In genomic region chr17:67293251-67294203, GRCh38 we compare ENCODE assay signal across 1 cellular context.
A peak's percentile ranks its signal among the peaks of the same experiment; 100 is the strongest.
TF ChIP-seq lines count a peak whose summit lies in the region.

No MANE protein-coding gene starts in this region.

TF ChIP-seq in HepG2, 621 proteins besides CTCF, POLR2A, EP300 and RAD21 (continued from another document and continues in another):
- TF ChIP-seq DZIP1 (CRISPR knock-in tag; IDR thresholded peaks at IDR 0.05): no peak
- no peak for TF ChIP-seq ZNF251 (CRISPR knock-in tag; IDR thresholded peaks at IDR 0.05)
- TF ChIP-seq HBP1 (CRISPR knock-in tag; IDR thresholded peaks at IDR 0.05; ENCODE audit: low read depth): no peak
- TF ChIP-seq, protein P1, sequence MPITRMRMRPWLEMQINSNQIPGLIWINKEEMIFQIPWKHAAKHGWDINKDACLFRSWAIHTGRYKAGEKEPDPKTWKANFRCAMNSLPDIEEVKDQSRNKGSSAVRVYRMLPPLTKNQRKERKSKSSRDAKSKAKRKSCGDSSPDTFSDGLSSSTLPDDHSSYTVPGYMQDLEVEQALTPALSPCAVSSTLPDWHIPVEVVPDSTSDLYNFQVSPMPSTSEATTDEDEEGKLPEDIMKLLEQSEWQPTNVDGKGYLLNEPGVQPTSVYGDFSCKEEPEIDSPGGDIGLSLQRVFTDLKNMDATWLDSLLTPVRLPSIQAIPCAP (CRISPR knock-in tag; IDR thresholded peaks at IDR 0.05; ENCODE audit: low read depth): no peak
- TF ChIP-seq ZNF335 (CRISPR knock-in tag; IDR thresholded peaks at IDR 0.05): peak; percentile 71; the same call in 1 of the 2 replicates
- TF ChIP-seq, protein P2, sequence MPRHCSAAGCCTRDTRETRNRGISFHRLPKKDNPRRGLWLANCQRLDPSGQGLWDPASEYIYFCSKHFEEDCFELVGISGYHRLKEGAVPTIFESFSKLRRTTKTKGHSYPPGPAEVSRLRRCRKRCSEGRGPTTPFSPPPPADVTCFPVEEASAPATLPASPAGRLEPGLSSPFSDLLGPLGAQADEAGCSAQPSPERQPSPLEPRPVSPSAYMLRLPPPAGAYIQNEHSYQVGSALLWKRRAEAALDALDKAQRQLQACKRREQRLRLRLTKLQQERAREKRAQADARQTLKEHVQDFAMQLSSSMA (CRISPR knock-in tag; IDR thresholded peaks at IDR 0.05): no peak
- TF ChIP-seq FOXA1 (IDR thresholded peaks at IDR 0.05): no peak
- TF ChIP-seq FOXA1 (CRISPR knock-in tag; IDR thresholded peaks at IDR 0.05): no peak
- TF ChIP-seq PLRG1 (conservative IDR thresholded peaks at IDR 0.05): no peak
- TF ChIP-seq RFXAP (CRISPR knock-in tag; IDR thresholded peaks at IDR 0.05; ENCODE audit: borderline replicate concordance): no peak
- TF ChIP-seq SP5 (CRISPR knock-in tag; IDR thresholded peaks at IDR 0.05; ENCODE audit: borderline replicate concordance, low read depth): no peak; the same call in 1 of the 2 replicates
- peak; percentile 37; the same call in 1 of the 2 replicates for TF ChIP-seq GFI1 (CRISPR knock-in tag; IDR thresholded peaks at IDR 0.05; ENCODE audit: borderline replicate concordance)
- no peak for TF ChIP-seq ZSCAN25 (CRISPR knock-in tag; IDR thresholded peaks at IDR 0.05)
- TF ChIP-seq, protein P3, sequence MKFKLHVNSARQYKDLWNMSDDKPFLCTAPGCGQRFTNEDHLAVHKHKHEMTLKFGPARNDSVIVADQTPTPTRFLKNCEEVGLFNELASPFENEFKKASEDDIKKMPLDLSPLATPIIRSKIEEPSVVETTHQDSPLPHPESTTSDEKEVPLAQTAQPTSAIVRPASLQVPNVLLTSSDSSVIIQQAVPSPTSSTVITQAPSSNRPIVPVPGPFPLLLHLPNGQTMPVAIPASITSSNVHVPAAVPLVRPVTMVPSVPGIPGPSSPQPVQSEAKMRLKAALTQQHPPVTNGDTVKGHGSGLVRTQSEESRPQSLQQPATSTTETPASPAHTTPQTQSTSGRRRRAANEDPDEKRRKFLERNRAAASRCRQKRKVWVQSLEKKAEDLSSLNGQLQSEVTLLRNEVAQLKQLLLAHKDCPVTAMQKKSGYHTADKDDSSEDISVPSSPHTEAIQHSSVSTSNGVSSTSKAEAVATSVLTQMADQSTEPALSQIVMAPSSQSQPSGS (CRISPR knock-in tag; IDR thresholded peaks at IDR 0.05): no peak
- TF ChIP-seq TEAD2 (CRISPR knock-in tag; IDR thresholded peaks at IDR 0.05): no peak
- TF ChIP-seq ATF3 (CRISPR knock-in tag; IDR thresholded peaks at IDR 0.05): no peak
- no peak for TF ChIP-seq ATF7 (IDR thresholded peaks at IDR 0.05)
- TF ChIP-seq ATF7 (CRISPR knock-in tag; IDR thresholded peaks at IDR 0.05): no peak
- 0 out of 2 replicates have a peak, but pooled peaks have one; percentile 22 for TF ChIP-seq YEATS2 (CRISPR knock-in tag; IDR thresholded peaks at IDR 0.05; ENCODE audit: borderline replicate concordance)
- TF ChIP-seq TSC22D2 (CRISPR knock-in tag; IDR thresholded peaks at IDR 0.05; ENCODE audit: borderline replicate concordance): 0 out of 2 replicates have a peak, but pooled peaks have one; percentile 56
- TF ChIP-seq RORA (CRISPR knock-in tag; IDR thresholded peaks at IDR 0.05): no peak
- TF ChIP-seq ZSCAN20 (CRISPR knock-in tag; IDR thresholded peaks at IDR 0.05; ENCODE audit: borderline replicate concordance): no peak
- TF ChIP-seq MEIS2 (CRISPR knock-in tag; IDR thresholded peaks at IDR 0.05): no peak
- TF ChIP-seq, protein P4, sequence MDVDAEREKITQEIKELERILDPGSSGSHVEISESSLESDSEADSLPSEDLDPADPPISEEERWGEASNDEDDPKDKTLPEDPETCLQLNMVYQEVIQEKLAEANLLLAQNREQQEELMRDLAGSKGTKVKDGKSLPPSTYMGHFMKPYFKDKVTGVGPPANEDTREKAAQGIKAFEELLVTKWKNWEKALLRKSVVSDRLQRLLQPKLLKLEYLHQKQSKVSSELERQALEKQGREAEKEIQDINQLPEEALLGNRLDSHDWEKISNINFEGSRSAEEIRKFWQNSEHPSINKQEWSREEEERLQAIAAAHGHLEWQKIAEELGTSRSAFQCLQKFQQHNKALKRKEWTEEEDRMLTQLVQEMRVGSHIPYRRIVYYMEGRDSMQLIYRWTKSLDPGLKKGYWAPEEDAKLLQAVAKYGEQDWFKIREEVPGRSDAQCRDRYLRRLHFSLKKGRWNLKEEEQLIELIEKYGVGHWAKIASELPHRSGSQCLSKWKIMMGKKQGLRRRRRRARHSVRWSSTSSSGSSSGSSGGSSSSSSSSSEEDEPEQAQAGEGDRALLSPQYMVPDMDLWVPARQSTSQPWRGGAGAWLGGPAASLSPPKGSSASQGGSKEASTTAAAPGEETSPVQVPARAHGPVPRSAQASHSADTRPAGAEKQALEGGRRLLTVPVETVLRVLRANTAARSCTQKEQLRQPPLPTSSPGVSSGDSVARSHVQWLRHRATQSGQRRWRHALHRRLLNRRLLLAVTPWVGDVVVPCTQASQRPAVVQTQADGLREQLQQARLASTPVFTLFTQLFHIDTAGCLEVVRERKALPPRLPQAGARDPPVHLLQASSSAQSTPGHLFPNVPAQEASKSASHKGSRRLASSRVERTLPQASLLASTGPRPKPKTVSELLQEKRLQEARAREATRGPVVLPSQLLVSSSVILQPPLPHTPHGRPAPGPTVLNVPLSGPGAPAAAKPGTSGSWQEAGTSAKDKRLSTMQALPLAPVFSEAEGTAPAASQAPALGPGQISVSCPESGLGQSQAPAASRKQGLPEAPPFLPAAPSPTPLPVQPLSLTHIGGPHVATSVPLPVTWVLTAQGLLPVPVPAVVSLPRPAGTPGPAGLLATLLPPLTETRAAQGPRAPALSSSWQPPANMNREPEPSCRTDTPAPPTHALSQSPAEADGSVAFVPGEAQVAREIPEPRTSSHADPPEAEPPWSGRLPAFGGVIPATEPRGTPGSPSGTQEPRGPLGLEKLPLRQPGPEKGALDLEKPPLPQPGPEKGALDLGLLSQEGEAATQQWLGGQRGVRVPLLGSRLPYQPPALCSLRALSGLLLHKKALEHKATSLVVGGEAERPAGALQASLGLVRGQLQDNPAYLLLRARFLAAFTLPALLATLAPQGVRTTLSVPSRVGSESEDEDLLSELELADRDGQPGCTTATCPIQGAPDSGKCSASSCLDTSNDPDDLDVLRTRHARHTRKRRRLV (CRISPR knock-in tag; IDR thresholded peaks at IDR 0.05): no peak
- TF ChIP-seq, protein P5, sequence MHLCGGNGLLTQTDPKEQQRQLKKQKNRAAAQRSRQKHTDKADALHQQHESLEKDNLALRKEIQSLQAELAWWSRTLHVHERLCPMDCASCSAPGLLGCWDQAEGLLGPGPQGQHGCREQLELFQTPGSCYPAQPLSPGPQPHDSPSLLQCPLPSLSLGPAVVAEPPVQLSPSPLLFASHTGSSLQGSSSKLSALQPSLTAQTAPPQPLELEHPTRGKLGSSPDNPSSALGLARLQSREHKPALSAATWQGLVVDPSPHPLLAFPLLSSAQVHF (CRISPR knock-in tag; IDR thresholded peaks at IDR 0.05): no peak
- no peak for TF ChIP-seq MYC (CRISPR knock-in tag; IDR thresholded peaks at IDR 0.05; ENCODE audit: borderline replicate concordance)
- no peak for TF ChIP-seq PHB2 (IDR thresholded peaks at IDR 0.05; ENCODE audit: partially characterized antibody)
- TF ChIP-seq ZNF709 (CRISPR knock-in tag; IDR thresholded peaks at IDR 0.05): no peak
- TF ChIP-seq ZNF530 (CRISPR knock-in tag; IDR thresholded peaks at IDR 0.05; ENCODE audit: low read depth): no peak
- peak; percentile 57; the same call in 1 of the 2 replicates for TF ChIP-seq ELF1 (CRISPR knock-in tag; IDR thresholded peaks at IDR 0.05)
- no peak for TF ChIP-seq FOXM1 (CRISPR knock-in tag; IDR thresholded peaks at IDR 0.05)
- TF ChIP-seq, protein P6, sequence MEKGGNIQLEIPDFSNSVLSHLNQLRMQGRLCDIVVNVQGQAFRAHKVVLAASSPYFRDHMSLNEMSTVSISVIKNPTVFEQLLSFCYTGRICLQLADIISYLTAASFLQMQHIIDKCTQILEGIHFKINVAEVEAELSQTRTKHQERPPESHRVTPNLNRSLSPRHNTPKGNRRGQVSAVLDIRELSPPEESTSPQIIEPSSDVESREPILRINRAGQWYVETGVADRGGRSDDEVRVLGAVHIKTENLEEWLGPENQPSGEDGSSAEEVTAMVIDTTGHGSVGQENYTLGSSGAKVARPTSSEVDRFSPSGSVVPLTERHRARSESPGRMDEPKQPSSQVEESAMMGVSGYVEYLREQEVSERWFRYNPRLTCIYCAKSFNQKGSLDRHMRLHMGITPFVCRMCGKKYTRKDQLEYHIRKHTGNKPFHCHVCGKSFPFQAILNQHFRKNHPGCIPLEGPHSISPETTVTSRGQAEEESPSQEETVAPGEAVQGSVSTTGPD (CRISPR knock-in tag; IDR thresholded peaks at IDR 0.05): no peak
- 0 out of 2 replicates have a peak, but pooled peaks have one; percentile 54 for TF ChIP-seq HES4 (CRISPR knock-in tag; IDR thresholded peaks at IDR 0.05; ENCODE audit: borderline replicate concordance)
- no peak for TF ChIP-seq ESRRA (CRISPR knock-in tag; IDR thresholded peaks at IDR 0.05; ENCODE audit: low read depth)
- no peak; the same call in 1 of the 2 replicates for TF ChIP-seq ZSCAN9 (CRISPR knock-in tag; IDR thresholded peaks at IDR 0.05; ENCODE audit: borderline replicate concordance)
- TF ChIP-seq, protein P7, sequence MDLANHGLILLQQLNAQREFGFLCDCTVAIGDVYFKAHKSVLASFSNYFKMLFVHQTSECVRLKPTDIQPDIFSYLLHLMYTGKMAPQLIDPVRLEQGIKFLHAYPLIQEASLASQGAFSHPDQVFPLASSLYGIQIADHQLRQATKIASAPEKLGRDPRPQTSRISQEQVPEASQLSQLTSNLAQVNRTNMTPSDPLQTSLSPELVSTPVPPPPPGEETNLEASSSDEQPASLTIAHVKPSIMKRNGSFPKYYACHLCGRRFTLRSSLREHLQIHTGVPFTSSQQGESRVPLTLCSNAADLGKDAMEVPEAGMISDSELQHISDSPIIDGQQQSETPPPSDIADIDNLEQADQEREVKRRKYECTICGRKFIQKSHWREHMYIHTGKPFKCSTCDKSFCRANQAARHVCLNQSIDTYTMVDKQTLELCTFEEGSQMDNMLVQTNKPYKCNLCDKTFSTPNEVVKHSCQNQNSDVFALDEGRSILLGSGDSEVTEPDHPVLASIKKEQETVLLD (CRISPR knock-in tag; IDR thresholded peaks at IDR 0.05; ENCODE audit: low read depth): no peak
- TF ChIP-seq SMARCE1 (IDR thresholded peaks at IDR 0.05; ENCODE audit: borderline replicate concordance): no peak
- TF ChIP-seq ETV6 (CRISPR knock-in tag; conservative IDR thresholded peaks at IDR 0.05): no peak
- no peak for TF ChIP-seq ZNF749 (CRISPR knock-in tag; IDR thresholded peaks at IDR 0.05; ENCODE audit: borderline replicate concordance)
- TF ChIP-seq SMAD3 (CRISPR knock-in tag; IDR thresholded peaks at IDR 0.05): no peak
- TF ChIP-seq KLF13 (CRISPR knock-in tag; IDR thresholded peaks at IDR 0.05): no peak
- TF ChIP-seq ZNF550 (CRISPR knock-in tag; IDR thresholded peaks at IDR 0.05; ENCODE audit: borderline replicate concordance): no peak
- peak; percentile 73 for TF ChIP-seq ERF (CRISPR knock-in tag; IDR thresholded peaks at IDR 0.05)
- peak; percentile 85 for TF ChIP-seq KDM2A (CRISPR knock-in tag; IDR thresholded peaks at IDR 0.05; ENCODE audit: borderline replicate concordance, low read depth)
- no peak for TF ChIP-seq RBM39 (IDR thresholded peaks at IDR 0.05; ENCODE audit: low read depth, low read length, poor library complexity, severe bottlenecking)
- no peak for TF ChIP-seq PRMT3 (CRISPR knock-in tag; IDR thresholded peaks at IDR 0.05; ENCODE audit: borderline replicate concordance, low read depth)
- TF ChIP-seq ZNF839 (CRISPR knock-in tag; IDR thresholded peaks at IDR 0.05; ENCODE audit: borderline replicate concordance): no peak; the same call in 1 of the 2 replicates
- TF ChIP-seq ZNF574 (CRISPR knock-in tag; IDR thresholded peaks at IDR 0.05): peak; percentile 39; the same call in 1 of the 2 replicates
